Comparison of ENCODE assay signal across 21 cellular contexts in genomic region chr2:222738759-222739292, GRCh38.
DNase-seq lines count a peak whose midpoint lies in the region; ATAC-seq and TF ChIP-seq lines count a peak whose summit lies in the region.
"Had no signal": no experiment of that assay in that cellular context is flagged by ENCODE, and none has a peak within 500 bp of the region (broad histone marks: within the 10 kb centered on the region; RNA-seq: fewer than 3 reads in every experiment).

No MANE protein-coding gene starts in this region.

- no peak overlapping the region for H3K27ac Mint-ChIP-seq in activated CD4-positive, alpha-beta memory T cell treated with anti-CD3 and anti-CD28 coated beads, Interleukin-2, amount 10 ng/mL, durations not matched to agents 7 days and 5 days
- H3K27ac Mint-ChIP-seq: naive thymus-derived CD8-positive, alpha-beta T cell had no signal

- CTCF ChIA-PET in activated CD4-positive, alpha-beta memory T cell treated with anti-CD3 and anti-CD28 coated beads, Interleukin-2, amount 10 ng/mL, durations not matched to agents 7 days and 5 days (lab: Charles Lee): no interaction called here

- no peak overlapping the region for H2AFZ ChIP-seq in osteoblast (ENCODE audit: low read length)
- H2AFZ ChIP-seq: parathyroid adenoma had no signal

- no peaks in the 10 kb centered on the region for H4K20me1 ChIP-seq in osteoblast (ENCODE audit: insufficient read depth, low read length)

- peaks cover 25% of the 10 kb centered on the region for H3K4me1 Mint-ChIP-seq in activated CD4-positive, alpha-beta memory T cell treated with anti-CD3 and anti-CD28 coated beads, Interleukin-2, amount 10 ng/mL, durations not matched to agents 7 days and 5 days

- POLR2A ChIA-PET in activated CD4-positive, alpha-beta memory T cell treated with anti-CD3 and anti-CD28 coated beads, Interleukin-2, amount 10 ng/mL, durations not matched to agents 7 days and 5 days (lab: Charles Lee): no interaction called here

- H3K36me3 Mint-ChIP-seq in activated CD4-positive, alpha-beta memory T cell treated with anti-CD3 and anti-CD28 coated beads, Interleukin-2, amount 10 ng/mL, durations not matched to agents 7 days and 5 days (ENCODE audit: low read depth): peaks cover 6% of the 10 kb centered on the region
- H3K36me3 Mint-ChIP-seq: naive thymus-derived CD8-positive, alpha-beta T cell had no signal

- H3K4me1 ChIP-seq in osteoblast (ENCODE audit: insufficient read depth, low read length) (peaks cover 24% of the 10 kb centered on the region), foreskin keratinocyte (peaks cover 9% of the 10 kb centered on the region)
- H3K4me1 ChIP-seq: parathyroid adenoma had no signal

- TF ChIP-seq CTCF in osteoblast (IDR thresholded peaks at IDR 0.05; ENCODE audit: extremely low read depth, low read depth, low read length) (no peak), foreskin keratinocyte (conservative IDR thresholded peaks at IDR 0.05) (no peak)

- H3K27ac ChIP-seq in osteoblast (ENCODE audit: low read depth, low read length): no peak overlapping the region
- H3K27ac ChIP-seq in foreskin keratinocyte: no peak overlapping the region
- H3K27ac ChIP-seq: brain microvascular endothelial cell, parathyroid adenoma, stomach, upper lobe of left lung had no signal

- H3K4me3 ChIP-seq in osteoblast (ENCODE audit: insufficient read depth, low read length): no peak overlapping the region
- H3K4me3 ChIP-seq: stomach, upper lobe of left lung had no signal

- H3K27me3 ChIP-seq in osteoblast (ENCODE audit: insufficient read depth, low read length) (no peaks in the 10 kb centered on the region), foreskin keratinocyte (no peaks in the 10 kb centered on the region)
- H3K27me3 ChIP-seq: brain microvascular endothelial cell, stomach, upper lobe of left lung had no signal

- peak; percentile 9 for DNase-seq in activated CD4-positive, alpha-beta T cell treated with anti-CD3 and anti-CD28 coated beads for 48 hours
- DNase-seq in activated CD4-positive, alpha-beta T cell treated with anti-CD3 and anti-CD28 coated beads, Interleukin-2, amount 50 U/mL, for 4 hours: no peak
- DNase-seq in HT-29 (ENCODE audit: low spot score) (peak; percentile 32), osteoblast (ENCODE audit: insufficient read length, low spot score, missing footprints) (peak; percentile 19), foreskin keratinocyte (no peak)
- peak; percentile 33 for DNase-seq in activated CD4-positive, alpha-beta memory T cell treated with anti-CD3 and anti-CD28 coated beads, Interleukin-2, amount 10 ng/mL, durations not matched to agents 7 days and 5 days
- DNase-seq: activated CD4-positive, alpha-beta T cell treated with anti-CD3 and anti-CD28 coated beads, Interleukin-2, amount 50 U/mL, for 48 hours; brain microvascular endothelial cell; cortex of kidney; mesenchymal stem cell; naive thymus-derived CD8-positive, alpha-beta T cell; NCI-H1048; NCI-H2029 treated with DMSO at 0.1 percent for 48 hours; NCI-H446 treated with DMSO at 0.1 percent for 48 hours; stimulated activated CD4-positive, alpha-beta T cell treated with anti-CD3 and anti-CD28 coated beads, Interleukin-2, amount 100 ng/mL, for 24 hours; stomach; upper lobe of left lung had no signal

- H3K9me3 ChIP-seq in osteoblast (ENCODE audit: low read depth, low read length): no peaks in the 10 kb centered on the region
- H3K9me3 ChIP-seq: stomach, upper lobe of left lung had no signal

- H3K27me3 Mint-ChIP-seq in activated CD4-positive, alpha-beta memory T cell treated with anti-CD3 and anti-CD28 coated beads, Interleukin-2, amount 10 ng/mL, durations not matched to agents 7 days and 5 days: peaks cover 41% of the 10 kb centered on the region

- ATAC-seq in HG03025 (IDR thresholded peaks at IDR 0.05; ENCODE audit: low FRiP score, unreplicated experiment) (no peak), foreskin keratinocyte (no peak), GM19023 (IDR thresholded peaks at IDR 0.05; ENCODE audit: unreplicated experiment) (no peak)
- ATAC-seq: naive thymus-derived CD8-positive, alpha-beta T cell; Right ventricle myocardium inferior had no signal

- peaks cover 5% of the 10 kb centered on the region for H3K9me3 Mint-ChIP-seq in activated CD4-positive, alpha-beta memory T cell treated with anti-CD3 and anti-CD28 coated beads, Interleukin-2, amount 10 ng/mL, durations not matched to agents 7 days and 5 days

- no peaks in the 10 kb centered on the region for H3K36me3 ChIP-seq in osteoblast (ENCODE audit: insufficient read depth, low read length)
- H3K36me3 ChIP-seq: brain microvascular endothelial cell, stomach, upper lobe of left lung had no signal

- no peak overlapping the region for H3K4me2 ChIP-seq in osteoblast (ENCODE audit: insufficient read depth, low read length)

- no peaks in the 10 kb centered on the region for H3K79me2 ChIP-seq in osteoblast (ENCODE audit: insufficient read depth, low read length)
- H3K79me2 ChIP-seq: parathyroid adenoma had no signal

- no peak overlapping the region for H3K4me3 Mint-ChIP-seq in activated CD4-positive, alpha-beta memory T cell treated with anti-CD3 and anti-CD28 coated beads, Interleukin-2, amount 10 ng/mL, durations not matched to agents 7 days and 5 days
- H3K4me3 Mint-ChIP-seq: naive thymus-derived CD8-positive, alpha-beta T cell had no signal

Comparison
In these comparisons a context has a peak if more than half of its experiments do, and no peak if none do; other contexts are left out.
1. DNase-seq: peak in activated CD4-positive, alpha-beta T cell treated with anti-CD3 and anti-CD28 coated beads for 48 hours (single experiment), HT-29 (single experiment), activated CD4-positive, alpha-beta memory T cell treated with anti-CD3 and anti-CD28 coated beads, Interleukin-2, amount 10 ng/mL, durations not matched to agents 7 days and 5 days (single experiment) and osteoblast (single experiment); none in activated CD4-positive, alpha-beta T cell treated with anti-CD3 and anti-CD28 coated beads, Interleukin-2, amount 50 U/mL, for 4 hours (0 of 2) and foreskin keratinocyte (0 of 2).